24 cellular contexts compared by ENCODE assay signal in the genomic region with DNA sequence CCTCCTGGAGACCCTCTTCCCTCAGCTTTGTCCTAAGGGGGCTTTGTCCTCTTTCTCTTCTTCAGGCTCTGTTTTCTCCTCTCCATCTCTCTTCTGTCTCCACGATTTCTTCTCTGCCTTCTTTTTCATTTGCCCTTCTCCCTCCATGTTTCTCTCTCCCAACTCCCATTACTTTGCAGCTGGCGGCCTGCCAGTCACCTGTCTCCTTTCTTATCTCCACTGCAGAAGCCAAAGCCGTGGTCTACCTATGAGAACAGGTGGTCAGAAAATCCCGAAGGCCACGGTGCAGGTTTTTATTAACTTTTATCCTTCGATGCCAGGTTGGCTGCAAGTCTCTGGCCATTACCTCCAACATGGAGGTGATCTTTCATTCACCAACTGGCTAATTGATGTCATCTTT. TPM values are rescaled to one million over a fixed set of nuclear protein-coding genes. Genes with fewer than 3 reads are reported as not detected.
DNase-seq lines count a peak whose midpoint lies in the region; TF ChIP-seq lines count a peak whose summit lies in the region.
"Had no signal": no experiment of that assay in that cellular context is flagged by ENCODE, and none has a peak within 500 bp of the region (broad histone marks: within the 10 kb centered on the region; RNA-seq: fewer than 3 reads in every experiment).

No MANE protein-coding gene starts in this region.

- H3K9me3 Mint-ChIP-seq in nephron progenitor cell: no peaks in the 10 kb centered on the region
- H3K9me3 Mint-ChIP-seq: activated B cell treated with CpG ODN at 0.5 μM for 24 hours; central memory CD8-positive, alpha-beta T cell; naive B cell; stimulated activated naive CD8-positive, alpha-beta T cell treated with anti-CD3 and anti-CD28 coated beads, Interleukin-15, Interleukin-2, amounts not matched to agents 100 ng/mL and 50 ng/mL, for 24 hours had no signal

- peaks cover 82% of the 10 kb centered on the region for H3K4me1 Mint-ChIP-seq in nephron progenitor cell
- H3K4me1 Mint-ChIP-seq: activated B cell treated with CpG ODN at 0.5 μM for 24 hours; B cell; central memory CD8-positive, alpha-beta T cell; naive B cell had no signal

- peaks cover 3% of the 10 kb centered on the region for H3K27me3 Mint-ChIP-seq in nephron progenitor cell (ENCODE audit: low read depth, poor library complexity)

- peak overlapping the region; percentile 84 for H3K27ac Mint-ChIP-seq in nephron progenitor cell
- H3K27ac Mint-ChIP-seq: activated B cell treated with CpG ODN at 0.5 μM for 24 hours; activated CD8-positive, alpha-beta T cell treated with anti-CD3 and anti-CD28 coated beads, Interleukin-2, amount 10 ng/mL, durations not matched to agents 7 days and 5 days; B cell; naive B cell; stimulated activated naive CD8-positive, alpha-beta T cell treated with anti-CD3 and anti-CD28 coated beads, Interleukin-15, Interleukin-2, amounts not matched to agents 100 ng/mL and 50 ng/mL, for 24 hours had no signal

- H3K4me3 Mint-ChIP-seq in nephron progenitor cell: peak overlapping the region; percentile 11
- H3K4me3 Mint-ChIP-seq: activated B cell treated with CpG ODN at 0.5 μM for 24 hours; activated CD8-positive, alpha-beta T cell treated with anti-CD3 and anti-CD28 coated beads, Interleukin-2, amount 10 ng/mL, durations not matched to agents 7 days and 5 days; B cell; central memory CD8-positive, alpha-beta T cell; naive B cell; stimulated activated naive CD8-positive, alpha-beta T cell treated with anti-CD3 and anti-CD28 coated beads, Interleukin-15, Interleukin-2, amounts not matched to agents 100 ng/mL and 50 ng/mL, for 24 hours had no signal

- H3K36me3 Mint-ChIP-seq in nephron progenitor cell (ENCODE audit: low read depth): no peaks in the 10 kb centered on the region
- H3K36me3 Mint-ChIP-seq: naive B cell had no signal

- TF ChIP-seq CTCF in nephron progenitor cell (IDR thresholded peaks at IDR 0.05): no peak

- DNase-seq in NCI-H2029 (lab: John Stamatoyannopoulos, UW): peak; percentile 7
- DNase-seq in NCI-H2029 treated with DMSO at 0.1 percent for 48 hours (lab: John Stamatoyannopoulos, UW): no peak
- peak; percentile 6 for DNase-seq in COLO668 (lab: John Stamatoyannopoulos, UW; ENCODE audit: unreplicated experiment)
- peak; percentile 76 for DNase-seq in NCI-H69 (lab: John Stamatoyannopoulos, UW)
- no peak for DNase-seq in nephron progenitor cell
- no peak for DNase-seq in cerebellum (ENCODE audit: low spot score)
- DNase-seq in activated effector memory CD4-positive, alpha-beta T cell treated with Interleukin-2 at 50 U/mL for 16 hours: no peak
- DNase-seq in NCI-H187 treated with DMSO at 0.1 percent for 48 hours (lab: John Stamatoyannopoulos, UW): no peak
- DNase-seq: activated B cell treated with CpG ODN at 0.5 μM for 24 hours; activated CD8-positive, alpha-beta T cell treated with anti-CD3 and anti-CD28 coated beads, Interleukin-2, amount 10 ng/mL, durations not matched to agents 7 days and 5 days; activated naive CD4-positive, alpha-beta T cell; activated T-cell treated with anti-CD3 and anti-CD28 coated beads, Interleukin-2, amount 50 U/mL, for 1 hour; amygdala; heart left ventricle; naive B cell; ovary; right cardiac atrium; stimulated activated CD4-positive, alpha-beta T cell treated with anti-CD3 and anti-CD28 coated beads, Interleukin-12 subunit alpha, Interleukin-12 subunit beta, amount 100 ng/mL, for 4 hours; stimulated activated CD4-positive, alpha-beta T cell treated with anti-CD3 and anti-CD28 coated beads, Interleukin-4, amount 100 ng/mL, for 4 hours; T1000 had no signal

RNA-seq across cellular contexts. Expression of gene FZD2, which starts 45.1 kb away (rescaled TPM):
- 4.4 TPM for total RNA-seq in cerebellum

RNA-seq across cellular contexts. Expression of gene MEIOC, which starts 53.9 kb away (rescaled TPM):
- total RNA-seq in cerebellum: not detected
- total RNA-seq: heart left ventricle, ovary, tibial nerve had no signal

Comparison
In these comparisons a context has a peak if more than half of its experiments do, and no peak if none do; other contexts are left out.
1. DNase-seq: peak in NCI-H2029 (single experiment), COLO668 (single experiment) and NCI-H69 (single experiment); none in NCI-H2029 treated with DMSO at 0.1 percent for 48 hours (single experiment), nephron progenitor cell (single experiment), cerebellum (single experiment), activated effector memory CD4-positive, alpha-beta T cell treated with Interleukin-2 at 50 U/mL for 16 hours (single experiment) and NCI-H187 treated with DMSO at 0.1 percent for 48 hours (single experiment).